In the genomic region with DNA sequence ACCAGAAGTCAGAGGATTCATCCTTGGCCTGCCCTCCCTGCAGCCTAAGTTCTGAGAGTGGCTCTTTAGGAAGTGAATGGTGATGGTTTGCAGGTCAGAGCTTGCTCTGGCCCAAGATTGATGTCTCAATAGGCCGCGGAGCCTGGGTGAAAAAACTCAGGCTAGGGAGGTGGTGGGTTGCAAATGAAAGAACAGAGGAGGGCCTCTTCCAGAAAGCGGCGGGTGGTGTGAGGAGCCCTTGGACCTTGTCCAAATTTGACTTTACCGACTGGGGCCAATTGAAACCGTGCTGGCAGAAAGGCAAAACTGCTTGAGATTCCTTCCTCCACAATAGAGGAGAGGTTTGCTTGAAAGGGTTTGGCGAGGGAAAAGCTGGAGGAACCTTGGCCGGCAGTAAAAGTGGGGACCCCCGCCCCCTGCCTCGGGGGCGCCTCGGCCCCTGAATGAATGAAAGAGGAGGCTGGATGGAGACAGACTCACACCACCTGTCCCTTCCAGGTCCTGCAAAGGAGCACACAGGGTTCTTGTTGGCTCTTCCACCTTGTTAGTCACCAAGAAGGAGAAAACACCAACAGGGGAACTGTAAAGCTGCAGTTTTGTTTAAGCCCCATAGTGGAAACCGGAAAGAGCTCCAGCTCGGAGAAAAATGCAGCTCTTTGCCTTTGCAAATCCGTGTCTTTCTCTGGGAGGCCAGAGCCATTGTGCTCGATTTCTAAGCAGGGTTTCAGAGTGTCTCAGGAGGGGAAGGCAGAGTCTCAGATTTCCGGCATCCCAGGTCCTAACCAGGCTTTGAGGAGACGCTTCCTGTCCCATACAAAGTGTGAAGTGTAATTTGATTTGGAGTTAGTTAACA, we compare ENCODE assay signal across 1 cellular context.
TF ChIP-seq lines count a peak whose summit lies in the region.

No MANE protein-coding gene starts in this region.

TF ChIP-seq in liver, 16 proteins besides CTCF, POLR2A, EP300 and RAD21 (continued from another document):
- TF ChIP-seq, protein P1, sequence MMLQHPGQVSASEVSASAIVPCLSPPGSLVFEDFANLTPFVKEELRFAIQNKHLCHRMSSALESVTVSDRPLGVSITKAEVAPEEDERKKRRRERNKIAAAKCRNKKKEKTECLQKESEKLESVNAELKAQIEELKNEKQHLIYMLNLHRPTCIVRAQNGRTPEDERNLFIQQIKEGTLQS (IDR thresholded peaks at IDR 0.05): no peak
- TF ChIP-seq HNF4G (IDR thresholded peaks at IDR 0.05): no peak
- TF ChIP-seq, protein P2, sequence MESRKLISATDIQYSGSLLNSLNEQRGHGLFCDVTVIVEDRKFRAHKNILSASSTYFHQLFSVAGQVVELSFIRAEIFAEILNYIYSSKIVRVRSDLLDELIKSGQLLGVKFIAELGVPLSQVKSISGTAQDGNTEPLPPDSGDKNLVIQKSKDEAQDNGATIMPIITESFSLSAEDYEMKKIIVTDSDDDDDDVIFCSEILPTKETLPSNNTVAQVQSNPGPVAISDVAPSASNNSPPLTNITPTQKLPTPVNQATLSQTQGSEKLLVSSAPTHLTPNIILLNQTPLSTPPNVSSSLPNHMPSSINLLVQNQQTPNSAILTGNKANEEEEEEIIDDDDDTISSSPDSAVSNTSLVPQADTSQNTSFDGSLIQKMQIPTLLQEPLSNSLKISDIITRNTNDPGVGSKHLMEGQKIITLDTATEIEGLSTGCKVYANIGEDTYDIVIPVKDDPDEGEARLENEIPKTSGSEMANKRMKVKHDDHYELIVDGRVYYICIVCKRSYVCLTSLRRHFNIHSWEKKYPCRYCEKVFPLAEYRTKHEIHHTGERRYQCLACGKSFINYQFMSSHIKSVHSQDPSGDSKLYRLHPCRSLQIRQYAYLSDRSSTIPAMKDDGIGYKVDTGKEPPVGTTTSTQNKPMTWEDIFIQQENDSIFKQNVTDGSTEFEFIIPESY (IDR thresholded peaks at IDR 0.05): no peak
